24 cellular contexts compared by ENCODE assay signal in the genomic region with DNA sequence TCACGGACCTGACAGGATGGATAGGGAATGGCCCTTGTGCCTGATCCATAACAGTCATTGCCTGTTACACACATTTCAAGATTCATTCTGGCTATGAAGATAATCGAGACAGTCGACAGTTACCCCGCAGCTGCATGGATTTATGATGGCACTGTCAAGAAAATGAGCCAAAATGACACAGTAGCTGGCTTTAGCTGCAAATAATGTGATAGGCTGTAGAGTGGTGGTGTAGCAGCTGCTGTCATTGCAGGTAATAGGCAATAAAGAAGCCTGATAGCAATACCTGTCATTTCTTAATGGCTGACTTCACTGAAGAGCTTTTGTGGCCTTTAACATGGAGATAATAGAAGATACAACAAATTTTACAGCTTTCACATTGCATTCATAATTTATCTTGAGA.
"Had no signal": no experiment of that assay in that cellular context is flagged by ENCODE, and none has a peak within 500 bp of the region (broad histone marks: within the 10 kb centered on the region; RNA-seq: fewer than 3 reads in every experiment).

No MANE protein-coding gene starts in this region.

- H3K9ac ChIP-seq: neural progenitor cell had no signal

- H3K27me3 Mint-ChIP-seq: activated T-cell treated with anti-CD3 and anti-CD28 coated beads, Interleukin-2, amount 50 U/mL, for 24 hours; activated T-helper 17 cell treated with anti-CD3 and anti-CD28 coated beads, Interleukin-2, amount 50 U/mL, for 72 hours; progenitor cell of endocrine pancreas had no signal

- H3K4me1 Mint-ChIP-seq: activated T-helper 17 cell treated with anti-CD3 and anti-CD28 coated beads, Interleukin-2, amount 50 U/mL, for 72 hours; brain; immature natural killer cell; neural progenitor cell had no signal

- H3K9me3 ChIP-seq: vagina had no signal

- H3K27me3 ChIP-seq: hepatocyte, neural progenitor cell, vagina had no signal

- H3K36me3 ChIP-seq: lower lobe of right lung, neural progenitor cell, thoracic aorta, vagina had no signal

- H3K4me3 Mint-ChIP-seq: activated T-cell treated with anti-CD3 and anti-CD28 coated beads, Interleukin-2, amount 50 U/mL, for 24 hours; activated T-helper 17 cell treated with anti-CD3 and anti-CD28 coated beads, Interleukin-2, amount 50 U/mL, for 72 hours; brain; immature natural killer cell; neural progenitor cell; type B pancreatic cell; WTC11 had no signal

- H3K4me2 ChIP-seq: hepatocyte, neural progenitor cell had no signal

- H3K4me3 ChIP-seq: hepatocyte, lower lobe of right lung, mucosa of descending colon, neural progenitor cell, thoracic aorta, vagina had no signal

- H3K79me2 ChIP-seq: hepatocyte had no signal

- H3K27ac ChIP-seq: hepatocyte, lower lobe of right lung, neural progenitor cell, thoracic aorta, vagina had no signal

- ATAC-seq: activated naive CD4-positive, alpha-beta T cell treated with anti-CD3 and anti-CD28 coated beads, Interleukin-2, amount 50 U/mL, for 72 hours; activated T-helper 17 cell treated with anti-CD3 and anti-CD28 coated beads, Interleukin-2, amount 50 U/mL, for 72 hours; left lobe of liver; lower lobe of right lung; mucosa of descending colon had no signal

- H3K27ac Mint-ChIP-seq: activated naive CD4-positive, alpha-beta T cell treated with anti-CD3 and anti-CD28 coated beads, Interleukin-2, amount 50 U/mL, for 72 hours; activated T-cell treated with anti-CD3 and anti-CD28 coated beads, Interleukin-2, amount 50 U/mL, for 24 hours; activated T-helper 17 cell treated with anti-CD3 and anti-CD28 coated beads, Interleukin-2, amount 50 U/mL, for 72 hours; immature natural killer cell; progenitor cell of endocrine pancreas; type B pancreatic cell; WTC11 had no signal

- DNase-seq: activated CD8-positive, alpha-beta memory T cell treated with anti-CD3 and anti-CD28 coated beads, Interleukin-2, amount 50 U/mL, for 4 hours; activated T-cell treated with anti-CD3 and anti-CD28 coated beads, Interleukin-2, amount 50 U/mL, for 24 hours; aorta; central memory CD4-positive, alpha-beta T cell; effector memory CD4-positive, alpha-beta T cell; glutamatergic neuron; immature natural killer cell; lower lobe of right lung; mesendoderm; mucosa of descending colon; retina; stimulated activated CD4-positive, alpha-beta T cell treated with anti-CD3 and anti-CD28 coated beads, Interleukin-4, amount 100 ng/mL, for 24 hours; stimulated activated naive CD4-positive, alpha-beta T cell treated with Interleukin-2 at 50 U/mL for 16 hours had no signal

- H3K36me3 Mint-ChIP-seq: activated naive CD4-positive, alpha-beta T cell treated with anti-CD3 and anti-CD28 coated beads, Interleukin-2, amount 50 U/mL, for 72 hours; brain; immature natural killer cell; neural progenitor cell; type B pancreatic cell had no signal

- H2AFZ ChIP-seq: hepatocyte, neural progenitor cell had no signal

- H3K4me1 ChIP-seq: lower lobe of right lung, neural progenitor cell, vagina had no signal
